Comparison of ENCODE assay signal across 31 cellular contexts in genomic region chrX:153960786-153961185, GRCh38.
"Had no signal": no experiment of that assay in that cellular context is flagged by ENCODE, and none has a peak within 500 bp of the region (broad histone marks: within the 10 kb centered on the region; RNA-seq: fewer than 3 reads in every experiment).

No MANE protein-coding gene starts in this region.

- ATAC-seq: activated CD4-positive, CD25-positive, alpha-beta regulatory T cell treated with anti-CD3 and anti-CD28 coated beads, Interleukin-2, amount 50 U/mL, for 24 hours; activated CD8-positive, alpha-beta T cell treated with anti-CD3 and anti-CD28 coated beads for 36 hours; activated T-cell treated with anti-CD3 and anti-CD28 coated beads, Interleukin-2, amount 50 U/mL, for 4 hours; esophagus mucosa; T-cell had no signal

- H3K27ac ChIP-seq: coronary artery, WERI-Rb-1 had no signal

- H3K4me1 Mint-ChIP-seq: endodermal cell had no signal

- H3K9me3 Mint-ChIP-seq: activated B cell treated with CpG ODN at 0.5 μM for 24 hours; activated CD8-positive, alpha-beta T cell treated with anti-CD3 and anti-CD28 coated beads for 36 hours; activated T-cell treated with anti-CD3 and anti-CD28 coated beads, Interleukin-2, amount 50 U/mL, for 4 hours; activated T-helper 1 cell treated with anti-CD3 and anti-CD28 coated beads, Interleukin-12 subunit alpha, Interleukin-12 subunit beta, Interleukin-2, Interleukin-4 antibody, amounts not matched to agents 30 ng/mL and 10 ng/mL and 1 ng/mL, durations not matched to agents 14 hours and 24 hours and 36 hours; activated T-helper 2 cell treated with anti-CD3 and anti-CD28 coated beads, Interferon-gamma antibody, Interleukin-2, Interleukin-4, amounts not matched to agents 10 μg/mL and 5 μg/mL and 100 μg/mL, durations not matched to agents 14 hours and 24 hours and 36 hours; dendritic cell treated with granulocyte-macrophage colony-stimulating factor and Interleukin-4, amounts not matched to agents 40 ng/mL and 50 ng/mL, for 4 days; endodermal cell; T-cell; T-helper 1 cell treated with Interleukin-12 subunit alpha and Interleukin-12 subunit beta and Interleukin-4 antibody, amounts not matched to agents 30 μg/mL and 1 μg/mL, for 36 hours; T-helper 2 cell treated with Interferon-gamma antibody and Interleukin-4, amounts not matched to agents 5 μg/mL and 100 μg/mL, for 36 hours had no signal

- H3K27me3 Mint-ChIP-seq: activated B cell treated with CpG ODN at 0.5 μM for 24 hours; activated CD8-positive, alpha-beta T cell treated with anti-CD3 and anti-CD28 coated beads for 36 hours; activated naive CD8-positive, alpha-beta T cell; dendritic cell treated with granulocyte-macrophage colony-stimulating factor and Interleukin-4, amounts not matched to agents 40 ng/mL and 50 ng/mL, for 4 days; T-cell had no signal

- H3K4me3 Mint-ChIP-seq: activated B cell treated with CpG ODN at 0.5 μM for 24 hours; activated CD8-positive, alpha-beta T cell treated with anti-CD3 and anti-CD28 coated beads for 36 hours; activated naive CD8-positive, alpha-beta T cell; activated T-cell treated with anti-CD3 and anti-CD28 coated beads, Interleukin-2, amount 50 U/mL, for 4 hours; activated T-helper 1 cell treated with anti-CD3 and anti-CD28 coated beads, Interleukin-12 subunit alpha, Interleukin-12 subunit beta, Interleukin-2, Interleukin-4 antibody, amounts not matched to agents 30 ng/mL and 10 ng/mL and 1 ng/mL, durations not matched to agents 14 hours and 24 hours and 36 hours; dendritic cell treated with granulocyte-macrophage colony-stimulating factor and Interleukin-4, amounts not matched to agents 40 ng/mL and 50 ng/mL, for 4 days; endodermal cell; T-cell; T-helper 1 cell treated with Interleukin-12 subunit alpha and Interleukin-12 subunit beta and Interleukin-4 antibody, amounts not matched to agents 30 μg/mL and 1 μg/mL, for 36 hours; T-helper 2 cell treated with Interferon-gamma antibody and Interleukin-4, amounts not matched to agents 5 μg/mL and 100 μg/mL, for 36 hours had no signal

- DNase-seq: activated B cell treated with CpG ODN at 0.5 μM for 24 hours; activated CD4-positive, alpha-beta T cell treated with anti-CD3 and anti-CD28 coated beads for 48 hours; activated CD4-positive, alpha-beta T cell treated with anti-CD3 and anti-CD28 coated beads, Interleukin-2, amount 50 U/mL, for 1 hour; activated CD4-positive, alpha-beta T cell treated with anti-CD3 and anti-CD28 coated beads, Interleukin-2, amount 50 U/mL, for 48 hours; activated CD8-positive, alpha-beta memory T cell treated with anti-CD3 and anti-CD28 coated beads, Interleukin-2, amount 50 U/mL, for 48 hours; activated CD8-positive, alpha-beta T cell treated with anti-CD3 and anti-CD28 coated beads for 36 hours; activated effector memory CD4-positive, alpha-beta T cell treated with anti-CD3 and anti-CD28 coated beads, Interleukin-2, amount 50 U/mL, for 16 hours; activated naive CD4-positive, alpha-beta T cell treated with anti-CD3 and anti-CD28 coated beads, Interleukin-2, amount 50 U/mL, for 16 hours; activated T-cell treated with anti-CD3 and anti-CD28 coated beads for 4 hours; activated T-cell treated with anti-CD3 and anti-CD28 coated beads, Interleukin-2, amount 50 U/mL, for 4 hours; amniotic stem cell; anterior cingulate cortex; central memory CD4-positive, alpha-beta T cell; dorsolateral prefrontal cortex; effector memory CD4-positive, alpha-beta T cell; endodermal cell; foreskin fibroblast; head of caudate nucleus; SW 1271; T-cell; T1000; WERI-Rb-1 had no signal

- H3K4me3 ChIP-seq: coronary artery, dorsolateral prefrontal cortex had no signal

- H3K36me3 Mint-ChIP-seq: activated naive CD8-positive, alpha-beta T cell had no signal

- H3K27ac Mint-ChIP-seq: activated B cell treated with CpG ODN at 0.5 μM for 24 hours; activated CD8-positive, alpha-beta T cell treated with anti-CD3 and anti-CD28 coated beads for 36 hours; activated naive CD8-positive, alpha-beta T cell; activated T-helper 1 cell treated with anti-CD3 and anti-CD28 coated beads, Interleukin-12 subunit alpha, Interleukin-12 subunit beta, Interleukin-2, Interleukin-4 antibody, amounts not matched to agents 30 ng/mL and 10 ng/mL and 1 ng/mL, durations not matched to agents 14 hours and 24 hours and 36 hours; activated T-helper 2 cell treated with anti-CD3 and anti-CD28 coated beads, Interferon-gamma antibody, Interleukin-2, Interleukin-4, amounts not matched to agents 10 μg/mL and 5 μg/mL and 100 μg/mL, durations not matched to agents 14 hours and 24 hours and 36 hours; dendritic cell treated with granulocyte-macrophage colony-stimulating factor and Interleukin-4, amounts not matched to agents 40 ng/mL and 50 ng/mL, for 4 days; endodermal cell; T-cell; T-helper 1 cell treated with Interleukin-12 subunit alpha and Interleukin-12 subunit beta and Interleukin-4 antibody, amounts not matched to agents 30 μg/mL and 1 μg/mL, for 36 hours; T-helper 2 cell treated with Interferon-gamma antibody and Interleukin-4, amounts not matched to agents 5 μg/mL and 100 μg/mL, for 36 hours had no signal
